1 cellular context compared by ENCODE assay signal in genomic region chr19:39532233-39533002, GRCh38.
TF ChIP-seq lines count a peak whose summit lies in the region.

EID2B (minus strand) TSS chr19:39532852; CDS start chr19:39532802, 50 bp downstream.

TF ChIP-seq in HEK293, 187 proteins besides CTCF, POLR2A, EP300 and RAD21 (continued from another document):
- TF ChIP-seq ZBTB44 (tag by site-specific recombination; IDR thresholded peaks at IDR 0.05) (no peak), ZNF692 (tag by site-specific recombination; IDR thresholded peaks at IDR 0.05) (peak; percentile 95), ZNF600 (tag by site-specific recombination; IDR thresholded peaks at IDR 0.05) (peak; percentile 97), GFI1B (tag by site-specific recombination; IDR thresholded peaks at IDR 0.05) (0 out of 2 replicates have a peak, but pooled peaks have one; percentile 3), ZNF350 (tag by site-specific recombination; IDR thresholded peaks at IDR 0.05) (no peak), WT1 (tag by site-specific recombination; IDR thresholded peaks at IDR 0.05) (no peak), FEZF1 (tag by site-specific recombination; IDR thresholded peaks at IDR 0.05) (no peak), ZNF26 (tag by site-specific recombination; IDR thresholded peaks at IDR 0.05) (no peak), ZNF335 (tag by site-specific recombination; conservative IDR thresholded peaks at IDR 0.05) (peak; percentile 98), ZNF16 (tag by site-specific recombination; IDR thresholded peaks at IDR 0.05; ENCODE audit: low read depth) (0 out of 2 replicates have a peak, but pooled peaks have one; percentile 48), ZNF48 (tag by site-specific recombination; IDR thresholded peaks at IDR 0.05) (no peak), ZNF169 (tag by site-specific recombination; IDR thresholded peaks at IDR 0.05) (no peak), ZNF701 (tag by site-specific recombination; IDR thresholded peaks at IDR 0.05) (no peak), ZNF555 (tag by site-specific recombination; conservative IDR thresholded peaks at IDR 0.05) (no peak), ZNF571 (tag by site-specific recombination; IDR thresholded peaks at IDR 0.05) (no peak), ZFHX2 (tag by site-specific recombination; conservative IDR thresholded peaks at IDR 0.05) (peak; percentile 42), YY1 (tag by site-specific recombination; IDR thresholded peaks at IDR 0.05) (peak; percentile 96), AEBP2 (tag by site-specific recombination; IDR thresholded peaks at IDR 0.05; ENCODE audit: borderline replicate concordance) (no peak), HOXA7 (CRISPR knock-in tag; IDR thresholded peaks at IDR 0.05; ENCODE audit: borderline replicate concordance) (no peak), ELK4 (IDR thresholded peaks at IDR 0.05; ENCODE audit: borderline replicate concordance, low read depth, low read length) (no peak), OVOL3 (tag by site-specific recombination; IDR thresholded peaks at IDR 0.05) (peak; percentile 99), ZNF518A (tag by site-specific recombination; conservative IDR thresholded peaks at IDR 0.05; ENCODE audit: low read depth) (no peak), REST (tag by site-specific recombination; IDR thresholded peaks at IDR 0.05) (peak; percentile 61), KLF17 (tag by site-specific recombination; IDR thresholded peaks at IDR 0.05) (no peak; the same call in 1 of the 2 replicates), ZNF654 (tag by site-specific recombination; IDR thresholded peaks at IDR 0.05; ENCODE audit: low read depth) (peak; percentile 100), ZBTB48 (tag by site-specific recombination; IDR thresholded peaks at IDR 0.05) (no peak), GLIS1 (tag by site-specific recombination; IDR thresholded peaks at IDR 0.05) (peak; percentile 70), ZNF292 (tag by site-specific recombination; IDR thresholded peaks at IDR 0.05; ENCODE audit: borderline replicate concordance, low read depth) (no peak), ZNF24 (tag by site-specific recombination; IDR thresholded peaks at IDR 0.05) (peak; percentile 61), ZNF677 (tag by site-specific recombination; IDR thresholded peaks at IDR 0.05) (no peak), ZNF266 (tag by site-specific recombination; IDR thresholded peaks at IDR 0.05; ENCODE audit: low read depth) (no peak), ZNF473 (tag by site-specific recombination; IDR thresholded peaks at IDR 0.05) (no peak), SP7 (tag by site-specific recombination; IDR thresholded peaks at IDR 0.05) (peak; percentile 83), ZNF501 (tag by site-specific recombination; IDR thresholded peaks at IDR 0.05) (peak; percentile 98), ZNF768 (tag by site-specific recombination; IDR thresholded peaks at IDR 0.05) (peak; percentile 8; the same call in 1 of the 2 replicates)
